Comparison of ENCODE assay signal across 30 cellular contexts in the genomic region with DNA sequence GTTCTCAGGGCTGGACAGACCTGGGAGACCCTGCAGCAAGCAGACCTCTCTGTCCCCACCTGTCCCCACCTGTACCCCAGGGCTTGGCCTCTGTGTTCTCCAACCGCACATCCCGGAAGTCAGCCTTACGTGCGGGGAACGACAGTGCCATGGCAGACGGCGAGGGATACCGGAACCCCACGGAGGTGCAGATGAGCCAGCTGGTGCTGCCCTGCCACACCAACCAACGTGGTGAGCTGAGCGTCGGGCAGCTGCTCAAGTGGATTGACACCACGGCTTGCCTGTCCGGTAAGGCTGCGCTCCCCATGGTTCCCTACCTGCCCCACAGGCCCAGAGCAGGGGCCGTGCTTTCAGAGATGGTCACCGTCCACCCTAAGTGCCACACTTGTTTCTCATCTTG. TPM values are rescaled to one million over a fixed set of nuclear protein-coding genes. Genes with fewer than 3 reads are reported as not detected.
"Had no signal": no experiment of that assay in that cellular context is flagged by ENCODE, and none has a peak within 500 bp of the region (broad histone marks: within the 10 kb centered on the region; RNA-seq: fewer than 3 reads in every experiment).

No MANE protein-coding gene starts in this region.

- ATAC-seq: activated T-helper 17 cell treated with anti-CD3 and anti-CD28 coated beads, Interleukin-2, amount 50 U/mL, for 72 hours; sciatic nerve; stimulated activated naive B cell treated with anti-CD40 and anti-IgM and Interleukin-4, amounts not matched to agents 10 μg/mL and 1 μg/mL and 100 μg/mL, for 72 hours had no signal

- H2AFZ ChIP-seq: hepatocyte had no signal

- H3K4me1 Mint-ChIP-seq: memory B cell had no signal

- H3K36me3 Mint-ChIP-seq: activated naive CD8-positive, alpha-beta T cell treated with anti-CD3 and anti-CD28 coated beads, Interleukin-2, amount 10 ng/mL, durations not matched to agents 7 days and 5 days; memory B cell; stimulated activated naive B cell treated with anti-CD40 and anti-IgM and Interleukin-4, amounts not matched to agents 10 μg/mL and 1 μg/mL and 100 μg/mL, for 72 hours; type B pancreatic cell had no signal

- H3K27ac ChIP-seq: coronary artery, hepatocyte, ovary, vagina had no signal

- H3K9me3 ChIP-seq: ovary, thoracic aorta, vagina had no signal

- H3K36me3 ChIP-seq: ovary, thoracic aorta, vagina had no signal

- H3K4me3 ChIP-seq: coronary artery, hepatocyte, ovary, smooth muscle cell, thoracic aorta, vagina had no signal

- H3K79me2 ChIP-seq: hepatocyte had no signal

- H3K4me2 ChIP-seq: hepatocyte, smooth muscle cell had no signal

- H3K27me3 Mint-ChIP-seq: activated naive CD8-positive, alpha-beta T cell treated with anti-CD3 and anti-CD28 coated beads, Interleukin-2, amount 10 ng/mL, durations not matched to agents 7 days and 5 days; activated T-cell treated with anti-CD3 and anti-CD28 coated beads, Interleukin-2, amount 50 U/mL, for 24 hours; activated T-helper 17 cell treated with anti-CD3 and anti-CD28 coated beads, Interleukin-2, amount 50 U/mL, for 72 hours; memory B cell; stimulated activated naive B cell treated with anti-CD40 and anti-IgM and Interleukin-4, amounts not matched to agents 10 μg/mL and 1 μg/mL and 100 μg/mL, for 72 hours; type B pancreatic cell had no signal

- H3K4me3 Mint-ChIP-seq: activated naive CD8-positive, alpha-beta T cell treated with anti-CD3 and anti-CD28 coated beads, Interleukin-2, amount 10 ng/mL, durations not matched to agents 7 days and 5 days; activated T-cell treated with anti-CD3 and anti-CD28 coated beads, Interleukin-2, amount 50 U/mL, for 24 hours; activated T-helper 17 cell treated with anti-CD3 and anti-CD28 coated beads, Interleukin-2, amount 50 U/mL, for 72 hours; memory B cell; stimulated activated naive B cell treated with anti-CD40 and anti-IgM and Interleukin-4, amounts not matched to agents 10 μg/mL and 1 μg/mL and 100 μg/mL, for 72 hours; type B pancreatic cell had no signal

- H3K9me3 Mint-ChIP-seq: activated naive CD8-positive, alpha-beta T cell treated with anti-CD3 and anti-CD28 coated beads, Interleukin-2, amount 10 ng/mL, durations not matched to agents 7 days and 5 days; activated T-cell treated with anti-CD3 and anti-CD28 coated beads, Interleukin-2, amount 50 U/mL, for 24 hours; activated T-helper 17 cell treated with anti-CD3 and anti-CD28 coated beads, Interleukin-2, amount 50 U/mL, for 72 hours; memory B cell; stimulated activated naive B cell treated with anti-CD40 and anti-IgM and Interleukin-4, amounts not matched to agents 10 μg/mL and 1 μg/mL and 100 μg/mL, for 72 hours; type B pancreatic cell had no signal

- H3K27ac Mint-ChIP-seq: activated naive CD8-positive, alpha-beta T cell treated with anti-CD3 and anti-CD28 coated beads, Interleukin-2, amount 10 ng/mL, durations not matched to agents 7 days and 5 days; activated T-cell treated with anti-CD3 and anti-CD28 coated beads, Interleukin-2, amount 50 U/mL, for 24 hours; activated T-helper 17 cell treated with anti-CD3 and anti-CD28 coated beads, Interleukin-2, amount 50 U/mL, for 72 hours; memory B cell; stimulated activated naive B cell treated with anti-CD40 and anti-IgM and Interleukin-4, amounts not matched to agents 10 μg/mL and 1 μg/mL and 100 μg/mL, for 72 hours; type B pancreatic cell had no signal

- DNase-seq: activated CD8-positive, alpha-beta memory T cell treated with anti-CD3 and anti-CD28 coated beads for 24 hours; activated CD8-positive, alpha-beta memory T cell treated with anti-CD3 and anti-CD28 coated beads, Interleukin-2, amount 50 U/mL, for 4 hours; activated naive CD4-positive, alpha-beta T cell; activated naive CD8-positive, alpha-beta T cell treated with anti-CD3 and anti-CD28 coated beads, Interleukin-2, amount 10 ng/mL, durations not matched to agents 7 days and 5 days; activated T-cell treated with anti-CD3 and anti-CD28 coated beads, Interleukin-2, amount 50 U/mL, for 24 hours; amniotic stem cell; cerebellar nuclear complex; effector CD4-positive, alpha-beta T cell; erythroblast; foreskin fibroblast; kidney glomerular epithelial cell; ovary; stimulated activated CD4-positive, alpha-beta T cell treated with anti-CD3 and anti-CD28 coated beads, Interleukin-2, amount 100 ng/mL, for 48 hours; stimulated activated CD8-positive, alpha-beta memory T cell treated with anti-CD3 and anti-CD28 coated beads, Interleukin-4, amount 100 ng/mL, for 48 hours; stimulated activated naive B cell treated with anti-CD40 and anti-IgM and Interleukin-4, amounts not matched to agents 10 μg/mL and 1 μg/mL and 100 μg/mL, for 72 hours; T-helper 9 cell had no signal

- H3K27me3 ChIP-seq: hepatocyte, ovary, vagina had no signal

RNA-seq across cellular contexts. Expression of gene FAM151A, which starts 38.8 kb away (rescaled TPM):
- total RNA-seq: activated naive CD8-positive, alpha-beta T cell treated with anti-CD3 and anti-CD28 coated beads, Interleukin-2, amount 10 ng/mL, durations not matched to agents 7 days and 5 days; activated T-helper 17 cell treated with anti-CD3 and anti-CD28 coated beads, Interleukin-2, amount 50 U/mL, for 72 hours; bronchial epithelial cell; fibroblast of lung; glomerular endothelial cell; lower leg skin; ovary; sciatic nerve; smooth muscle cell; T-helper 1 cell treated with Interleukin-12 subunit alpha and Interleukin-12 subunit beta and Interleukin-4 antibody, amounts not matched to agents 30 ng/mL and 1 ng/mL, for 36 hours; thoracic aorta; vagina had no signal
- polyA plus RNA-seq: fibroblast of lung, smooth muscle cell had no signal

RNA-seq across cellular contexts. Expression of gene MROH7, which starts 57.0 kb away (rescaled TPM):
- total RNA-seq: glomerular endothelial cell had no signal
